Comparison of ENCODE assay signal across 21 cellular contexts in the genomic region with DNA sequence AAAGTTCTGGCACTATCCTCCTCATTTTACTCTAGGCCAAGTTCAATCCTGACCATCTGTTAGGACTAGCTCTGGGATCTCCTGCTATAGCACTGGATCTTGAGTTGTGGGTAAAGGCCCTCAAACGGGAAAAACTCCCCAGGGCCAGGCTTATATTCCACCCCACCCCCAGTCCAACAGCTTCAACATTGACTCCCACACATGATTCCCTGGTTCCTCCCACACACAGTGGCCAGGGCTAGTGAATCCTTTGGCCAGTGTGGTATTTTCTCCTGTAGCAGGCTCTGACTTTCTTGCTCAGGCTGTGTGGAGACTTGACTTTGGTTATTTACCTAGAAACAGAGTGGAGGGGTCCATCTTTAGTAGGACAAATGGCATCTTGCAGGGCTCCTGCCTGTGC.
"Had no signal": no experiment of that assay in that cellular context is flagged by ENCODE, and none has a peak within 500 bp of the region (broad histone marks: within the 10 kb centered on the region; RNA-seq: fewer than 3 reads in every experiment).

No MANE protein-coding gene starts in this region.

- H3K27me3 ChIP-seq: ascending aorta, dorsolateral prefrontal cortex, esophagus squamous epithelium, upper lobe of left lung had no signal

- H3K4me3 ChIP-seq: ascending aorta, dorsolateral prefrontal cortex, esophagus squamous epithelium, left lung, upper lobe of left lung had no signal

- ATAC-seq: activated CD8-positive, alpha-beta T cell treated with anti-CD3 and anti-CD28 coated beads for 36 hours; activated naive CD8-positive, alpha-beta T cell treated with anti-CD3 and anti-CD28 coated beads, Interleukin-2, amount 50 U/mL, for 24 hours; left lung; natural killer cell; right cardiac atrium had no signal

- H3K27ac ChIP-seq: ascending aorta, dorsolateral prefrontal cortex, esophagus squamous epithelium, left lung, upper lobe of left lung had no signal

- DNase-seq: activated B cell treated with CpG ODN at 0.5 μM for 24 hours; activated CD4-positive, alpha-beta T cell treated with anti-CD3 and anti-CD28 coated beads for 48 hours; activated CD8-positive, alpha-beta T cell treated with anti-CD3 and anti-CD28 coated beads for 36 hours; activated naive CD4-positive, alpha-beta T cell; activated naive CD8-positive, alpha-beta T cell treated with anti-CD3 and anti-CD28 coated beads, Interleukin-2, amount 50 U/mL, for 24 hours; dorsolateral prefrontal cortex; esophagus squamous epithelium; foreskin fibroblast; hippocampal formation; kidney; left lung; natural killer cell; nucleus accumbens; right cardiac atrium; small intestine; stimulated activated CD4-positive, alpha-beta T cell treated with anti-CD3 and anti-CD28 coated beads, Interleukin-4, amount 100 ng/mL, for 4 hours; stimulated activated naive CD4-positive, alpha-beta T cell treated with Interleukin-2 at 50 U/mL for 16 hours; substantia nigra; T-helper 2 cell; upper lobe of left lung had no signal

- H3K36me3 ChIP-seq: ascending aorta, esophagus squamous epithelium, left lung, upper lobe of left lung had no signal

- H3K9me3 ChIP-seq: ascending aorta, esophagus squamous epithelium, left lung, upper lobe of left lung had no signal
